Comparison of ENCODE assay signal across 8 cellular contexts in genomic region chr16:25013751-25014499, GRCh38. TPM values are rescaled to one million over a fixed set of nuclear protein-coding genes. Genes with fewer than 3 reads are reported as not detected.
A peak's percentile ranks its signal among the peaks of the same experiment; 100 is the strongest.
DNase-seq lines count a peak whose midpoint lies in the region; ATAC-seq, FAIRE-seq and TF ChIP-seq lines count a peak whose summit lies in the region.

No MANE protein-coding gene starts in this region.

- H3K4me3 Mint-ChIP-seq in CD4-positive, CD25-positive, alpha-beta regulatory T cell: peak overlapping the region; percentile 87 to 99 (median 96)
- peak overlapping the region; percentile 98 for H3K4me3 Mint-ChIP-seq in activated naive CD8-positive, alpha-beta T cell treated with anti-CD3 and anti-CD28 coated beads, Interleukin-2, amount 50 U/mL, for 24 hours
- H3K4me3 Mint-ChIP-seq in type B pancreatic cell: peak overlapping the region; percentile 96

- no peaks in the 10 kb centered on the region for H3K9me3 Mint-ChIP-seq in CD4-positive, CD25-positive, alpha-beta regulatory T cell
- H3K9me3 Mint-ChIP-seq in activated naive CD8-positive, alpha-beta T cell treated with anti-CD3 and anti-CD28 coated beads, Interleukin-2, amount 50 U/mL, for 24 hours: no peaks in the 10 kb centered on the region
- H3K9me3 Mint-ChIP-seq in type B pancreatic cell: no peaks in the 10 kb centered on the region

- no peak for ATAC-seq in CD4-positive, CD25-positive, alpha-beta regulatory T cell (ENCODE audit: low read depth in 2 of 2)
- ATAC-seq in GM19438 (IDR thresholded peaks at IDR 0.05; ENCODE audit: low read depth, unreplicated experiment): peak; percentile 58
- peak; percentile 50 for ATAC-seq in HG03457 (IDR thresholded peaks at IDR 0.05; ENCODE audit: unreplicated experiment)
- no peak for ATAC-seq in activated naive CD8-positive, alpha-beta T cell treated with anti-CD3 and anti-CD28 coated beads, Interleukin-2, amount 50 U/mL, for 24 hours
- ATAC-seq in right lobe of liver: no peak

- no peak for FAIRE-seq in D721Med (lab: Jason Lieb, UNC)

- H3K27me3 Mint-ChIP-seq in CD4-positive, CD25-positive, alpha-beta regulatory T cell: peaks cover 4% of the 10 kb centered on the region
- H3K27me3 Mint-ChIP-seq in activated naive CD8-positive, alpha-beta T cell treated with anti-CD3 and anti-CD28 coated beads, Interleukin-2, amount 50 U/mL, for 24 hours: no peaks in the 10 kb centered on the region
- H3K27me3 Mint-ChIP-seq in type B pancreatic cell: peaks cover under 1% of the 10 kb centered on the region

- intact Hi-C loops in right lobe of liver (cut with DNase I): no loop called here

- H3K4me3 ChIP-seq in CD4-positive, CD25-positive, alpha-beta regulatory T cell (ENCODE audit: low read depth, low read length): peak overlapping the region; percentile 92
- peak overlapping the region; percentile 69 to 79 (median 77) for H3K4me3 ChIP-seq in right lobe of liver

- peaks cover 10 to 80% (median 74%) of the 10 kb centered on the region in 4 donors for H3K4me1 Mint-ChIP-seq in CD4-positive, CD25-positive, alpha-beta regulatory T cell
- H3K4me1 Mint-ChIP-seq in activated naive CD8-positive, alpha-beta T cell treated with anti-CD3 and anti-CD28 coated beads, Interleukin-2, amount 50 U/mL, for 24 hours: peaks cover 88% of the 10 kb centered on the region
- peaks cover 27% of the 10 kb centered on the region for H3K4me1 Mint-ChIP-seq in type B pancreatic cell (ENCODE audit: unreplicated experiment)

- H3K27me3 ChIP-seq in CD4-positive, CD25-positive, alpha-beta regulatory T cell (ENCODE audit: control insufficient read depth, insufficient read depth, low read length): no peaks in the 10 kb centered on the region
- H3K27me3 ChIP-seq in right lobe of liver: no peaks in the 10 kb centered on the region

- H3K36me3 ChIP-seq in CD4-positive, CD25-positive, alpha-beta regulatory T cell (ENCODE audit: control insufficient read depth, insufficient read depth, low read length): peaks cover 5% of the 10 kb centered on the region
- peaks cover 0 to 5% (median 0%) of the 10 kb centered on the region in 4 donors for H3K36me3 ChIP-seq in right lobe of liver

- peak overlapping the region; percentile 90 for H3K27ac ChIP-seq in CD4-positive, CD25-positive, alpha-beta regulatory T cell (ENCODE audit: insufficient read depth, low read length, poor library complexity, severe bottlenecking)
- H3K27ac ChIP-seq in right lobe of liver: peak overlapping the region; percentile 87 to 90 (median 89)

- H3K9me3 ChIP-seq in CD4-positive, CD25-positive, alpha-beta regulatory T cell (ENCODE audit: control insufficient read depth in 2 of 2, low read length in 2 of 2): no peaks in the 10 kb centered on the region
- H3K9me3 ChIP-seq in right lobe of liver: no peaks in the 10 kb centered on the region

- WGBS in right lobe of liver (ENCODE audit: insufficient coverage, low coverage, low lambda C conversion rate, missing lambda C conversion rate): 29% methylated on average over 14 of the region's 14 CpGs

- H3K27ac Mint-ChIP-seq in CD4-positive, CD25-positive, alpha-beta regulatory T cell: peak overlapping the region; percentile 95 to 99 (median 96)
- H3K27ac Mint-ChIP-seq in activated naive CD8-positive, alpha-beta T cell treated with anti-CD3 and anti-CD28 coated beads, Interleukin-2, amount 50 U/mL, for 24 hours: peak overlapping the region; percentile 95
- peak overlapping the region; percentile 89 for H3K27ac Mint-ChIP-seq in type B pancreatic cell

- peaks cover 27% of the 10 kb centered on the region for H3K36me3 Mint-ChIP-seq in CD4-positive, CD25-positive, alpha-beta regulatory T cell
- H3K36me3 Mint-ChIP-seq in activated naive CD8-positive, alpha-beta T cell treated with anti-CD3 and anti-CD28 coated beads, Interleukin-2, amount 50 U/mL, for 24 hours (ENCODE audit: low read depth): peaks cover 45% of the 10 kb centered on the region
- peaks cover 21% of the 10 kb centered on the region for H3K36me3 Mint-ChIP-seq in type B pancreatic cell

- peak in 2 of 3 donors; percentile 32 to 65 for DNase-seq in CD4-positive, CD25-positive, alpha-beta regulatory T cell
- DNase-seq in activated naive CD8-positive, alpha-beta T cell treated with anti-CD3 and anti-CD28 coated beads, Interleukin-2, amount 50 U/mL, for 24 hours: no peak
- DNase-seq in right lobe of liver (no peak), type B pancreatic cell (ENCODE audit: extremely low spot score, unreplicated experiment) (no peak), D721Med (ENCODE audit: insufficient read length, low spot score) (no peak)
- no peak for DNase-seq in activated CD4-positive, alpha-beta T cell treated with anti-CD3 and anti-CD28 coated beads, Interleukin-2, amount 50 U/mL, for 4 hours

- peaks cover 58% of the 10 kb centered on the region for H3K4me1 ChIP-seq in CD4-positive, CD25-positive, alpha-beta regulatory T cell (ENCODE audit: control insufficient read depth, insufficient read depth, low read length, poor library complexity, severe bottlenecking)
- H3K4me1 ChIP-seq in right lobe of liver: peaks cover 0 to 19% (median 2%) of the 10 kb centered on the region in 4 donors

- TF ChIP-seq CTCF in right lobe of liver (IDR thresholded peaks at IDR 0.05) (no peak), type B pancreatic cell (conservative IDR thresholded peaks at IDR 0.05) (no peak), D721Med (IDR thresholded peaks at IDR 0.05; ENCODE audit: insufficient read depth, missing control alignments) (no peak)

- no peak for TF ChIP-seq POLR2A in right lobe of liver (IDR thresholded peaks at IDR 0.05)

RNA-seq across cellular contexts. Expression of gene ARHGAP17, which starts 1.2 kb away (rescaled TPM):
- 87.7 TPM for total RNA-seq in CD4-positive, CD25-positive, alpha-beta regulatory T cell
- polyA plus RNA-seq in CD4-positive, CD25-positive, alpha-beta regulatory T cell: 10 to 100 TPM; 22.0 to 36.7 (median 29.0) TPM
- total RNA-seq in right lobe of liver (10 to 100 TPM; 20.9 to 33.9 (median 26.3) TPM), type B pancreatic cell (ENCODE audit: low replicate concordance) (72.6 and 88.0 TPM in 2 replicates)

Comparison
In these comparisons a context has a peak if more than half of its experiments do, and no peak if none do; other contexts are left out.
1. ATAC-seq: peak in GM19438 (single experiment) and HG03457 (single experiment); none in CD4-positive, CD25-positive, alpha-beta regulatory T cell (0 of 2), activated naive CD8-positive, alpha-beta T cell treated with anti-CD3 and anti-CD28 coated beads, Interleukin-2, amount 50 U/mL, for 24 hours (single experiment) and right lobe of liver (0 of 4).
2. DNase-seq: peak in CD4-positive, CD25-positive, alpha-beta regulatory T cell (2 of 3); none in activated naive CD8-positive, alpha-beta T cell treated with anti-CD3 and anti-CD28 coated beads, Interleukin-2, amount 50 U/mL, for 24 hours (single experiment), right lobe of liver (0 of 3), type B pancreatic cell (single experiment), activated CD4-positive, alpha-beta T cell treated with anti-CD3 and anti-CD28 coated beads, Interleukin-2, amount 50 U/mL, for 4 hours (0 of 2) and D721Med (single experiment).
3. Peak in every context shown above with its lines, with median percentiles within 50 percentile points of each other: H3K27ac Mint-ChIP-seq and H3K4me3 Mint-ChIP-seq.